2 cellular contexts compared by ENCODE assay signal in genomic region chr19:960601-960938, GRCh38.
TF ChIP-seq lines count a peak whose summit lies in the region.

No MANE protein-coding gene starts in this region.

TF ChIP-seq in HEK293, 187 proteins besides CTCF, POLR2A, EP300 and RAD21:
- TF ChIP-seq ZNF621 (tag by site-specific recombination; IDR thresholded peaks at IDR 0.05) = no peak
- peak; percentile 73; the same call in 1 of the 2 replicates for TF ChIP-seq ZNF792 (tag by site-specific recombination; IDR thresholded peaks at IDR 0.05)

TF ChIP-seq in K562, 482 proteins besides CTCF, POLR2A, EP300 and RAD21:
- TF ChIP-seq HLTF (IDR thresholded peaks at IDR 0.05) (no peak), ZKSCAN8 (CRISPR knock-in tag; IDR thresholded peaks at IDR 0.05) (peak; percentile 95), ZKSCAN1 (IDR thresholded peaks at IDR 0.05; ENCODE audit: low read depth, low read length) (no peak), SNIP1 (IDR thresholded peaks at IDR 0.05; ENCODE audit: low read depth) (no peak), BCOR (IDR thresholded peaks at IDR 0.05) (peak; percentile 62), ZZZ3 (IDR thresholded peaks at IDR 0.05) (no peak), ETS1 (conservative IDR thresholded peaks at IDR 0.05; ENCODE audit: control insufficient read depth, low read depth, low read length) (no peak), DACH1 (IDR thresholded peaks at IDR 0.05; ENCODE audit: partially characterized antibody) (no peak), CBX1 (IDR thresholded peaks at IDR 0.05; ENCODE audit: low read depth) (peak; percentile 15; the same call in 1 of the 2 replicates), STAT6 (CRISPR knock-in tag; IDR thresholded peaks at IDR 0.05) (0 out of 2 replicates have a peak, but pooled peaks have one; percentile 49), MYBL2 (IDR thresholded peaks at IDR 0.05; ENCODE audit: low read depth) (no peak), MYBL2 (CRISPR knock-in tag; IDR thresholded peaks at IDR 0.05; ENCODE audit: borderline replicate concordance) (no peak)
- TF ChIP-seq, protein P1, sequence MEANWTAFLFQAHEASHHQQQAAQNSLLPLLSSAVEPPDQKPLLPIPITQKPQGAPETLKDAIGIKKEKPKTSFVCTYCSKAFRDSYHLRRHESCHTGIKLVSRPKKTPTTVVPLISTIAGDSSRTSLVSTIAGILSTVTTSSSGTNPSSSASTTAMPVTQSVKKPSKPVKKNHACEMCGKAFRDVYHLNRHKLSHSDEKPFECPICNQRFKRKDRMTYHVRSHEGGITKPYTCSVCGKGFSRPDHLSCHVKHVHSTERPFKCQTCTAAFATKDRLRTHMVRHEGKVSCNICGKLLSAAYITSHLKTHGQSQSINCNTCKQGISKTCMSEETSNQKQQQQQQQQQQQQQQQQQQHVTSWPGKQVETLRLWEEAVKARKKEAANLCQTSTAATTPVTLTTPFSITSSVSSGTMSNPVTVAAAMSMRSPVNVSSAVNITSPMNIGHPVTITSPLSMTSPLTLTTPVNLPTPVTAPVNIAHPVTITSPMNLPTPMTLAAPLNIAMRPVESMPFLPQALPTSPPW (CRISPR knock-in tag; IDR thresholded peaks at IDR 0.05) = no peak
